In the genomic region with DNA sequence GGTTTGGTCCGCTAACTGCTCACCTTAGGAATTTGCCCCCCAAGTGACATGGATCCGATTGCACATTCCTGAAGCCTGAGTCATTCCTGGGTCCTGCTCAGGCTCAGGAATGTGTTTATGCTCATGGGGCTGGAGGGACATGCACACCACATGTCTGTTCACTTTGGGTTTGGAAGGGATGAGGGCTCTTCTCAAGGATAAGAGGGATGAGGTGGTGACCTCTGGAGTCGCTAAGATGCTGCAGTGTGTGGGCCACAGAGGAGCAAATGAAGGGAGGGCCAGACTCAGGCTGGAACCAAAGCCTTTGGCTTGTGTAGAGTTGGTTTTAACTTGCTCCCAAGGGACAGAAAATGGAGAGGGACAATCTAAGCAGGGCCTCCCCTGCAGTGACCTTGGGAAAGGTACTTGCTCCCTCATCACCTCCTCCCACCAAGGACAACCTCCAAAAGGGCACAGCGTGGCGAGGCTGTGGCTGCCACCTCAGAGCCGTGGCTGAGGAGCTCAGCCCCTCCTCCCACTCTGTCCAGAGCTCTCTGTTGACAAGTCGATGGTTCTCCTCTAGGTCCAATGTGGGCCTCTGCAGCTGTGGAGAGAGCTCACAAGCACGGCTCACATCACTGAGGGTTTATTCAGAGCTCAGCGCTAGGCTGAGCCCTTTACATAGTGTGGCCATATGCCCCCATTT, we compare ENCODE assay signal across 8 cellular contexts.
DNase-seq lines count a peak whose midpoint lies in the region; ATAC-seq and TF ChIP-seq lines count a peak whose summit lies in the region.

No MANE protein-coding gene starts in this region.

- peak overlapping the region; percentile 34; the same call in 1 of the 2 replicates for H3K9ac ChIP-seq in HUES64 (ENCODE audit: low read depth, low read length)

- DNase-seq in left lung (no peak), thyroid gland (no peak), HK-2 (ENCODE audit: unreplicated experiment) (no peak)

- H3K27me3 ChIP-seq in HUES64 (ENCODE audit: insufficient read depth, low read length) = no peaks in the 10 kb centered on the region
- no peaks in the 10 kb centered on the region for H3K27me3 ChIP-seq in left lung
- H3K27me3 ChIP-seq in thyroid gland = no peaks in the 10 kb centered on the region

- peaks cover 21% of the 10 kb centered on the region for H3K4me1 ChIP-seq in HUES64 (ENCODE audit: insufficient read depth, low read length)
- peaks cover 11 to 19% of the 10 kb centered on the region in 2 donors for H3K4me1 ChIP-seq in left lung
- H3K4me1 ChIP-seq in thyroid gland = peaks cover 24 to 67% of the 10 kb centered on the region in 2 donors

- H3K9me3 ChIP-seq in HUES64 (ENCODE audit: insufficient read depth, low read depth, low read length) (peaks cover 4% of the 10 kb centered on the region), left lung (peaks cover 0 to 7% of the 10 kb centered on the region in 2 donors), thyroid gland (no peaks in the 10 kb centered on the region)

- peak; percentile 77 for ATAC-seq in left lung
- ATAC-seq in HG03045 (IDR thresholded peaks at IDR 0.05; ENCODE audit: unreplicated experiment) = no peak
- ATAC-seq in HG02642 (IDR thresholded peaks at IDR 0.05; ENCODE audit: poor library complexity, unreplicated experiment) = no peak
- ATAC-seq in HG02678 (IDR thresholded peaks at IDR 0.05; ENCODE audit: unreplicated experiment) = no peak

- intact Hi-C loops in left lung (cut with DNase I) = no loop called here
- intact Hi-C loops in thyroid gland (cut with DNase I) = no loop called here

- WGBS in HUES64 = 69% methylated on average over 9 of the region's 9 CpGs
- 58 to 60% methylated on average over 9 of the region's 9 CpGs for WGBS in thyroid gland, 2 donors

- H3K36me3 ChIP-seq in HUES64 (ENCODE audit: insufficient read depth, low read length) (no peaks in the 10 kb centered on the region), left lung (no peaks in the 10 kb centered on the region), thyroid gland (no peaks in the 10 kb centered on the region)

- TF ChIP-seq POLR2A in thyroid gland (IDR thresholded peaks at IDR 0.05) = no peak

- no peak overlapping the region for H3K4me3 ChIP-seq in HUES64 (ENCODE audit: low read length)
- H3K4me3 ChIP-seq in left lung = no peak overlapping the region
- H3K4me3 ChIP-seq in thyroid gland (replicated peaks in 1 of 3) = no peak overlapping the region

- no peak for TF ChIP-seq CTCF in left lung (IDR thresholded peaks at IDR 0.05)
- no peak for TF ChIP-seq CTCF in thyroid gland (IDR thresholded peaks at IDR 0.05)

- H3K27ac ChIP-seq in HUES64 (ENCODE audit: low read depth, low read length) = peak overlapping the region; percentile 42
- peak overlapping the region; percentile 48 for H3K27ac ChIP-seq in cingulate gyrus (ENCODE audit: low read depth, low read length)
- no peak overlapping the region for H3K27ac ChIP-seq in left lung
- H3K27ac ChIP-seq in thyroid gland = peak overlapping the region; percentile 86 to 92 (median 91)

Comparison
In these comparisons a context has a peak if more than half of its experiments do, and no peak if none do; other contexts are left out.
1. H3K27ac ChIP-seq: peak in HUES64 (single experiment), cingulate gyrus (single experiment) and thyroid gland (3 of 3); none in left lung (0 of 2).